8 cellular contexts compared by ENCODE assay signal in genomic region chr22:31210830-31211503, GRCh38. TPM values are rescaled to one million over a fixed set of nuclear protein-coding genes. Genes with fewer than 3 reads are reported as not detected.
DNase-seq lines count a peak whose midpoint lies in the region; ATAC-seq and TF ChIP-seq lines count a peak whose summit lies in the region.

No MANE protein-coding gene starts in this region.

- H3K9me3 ChIP-seq in suprapubic skin (no peaks in the 10 kb centered on the region), hepatocyte (ENCODE audit: low read depth) (no peaks in the 10 kb centered on the region)

- no peak overlapping the region for H3K4me2 ChIP-seq in hepatocyte

- H3K4me1 ChIP-seq in suprapubic skin (peaks cover 54% of the 10 kb centered on the region), hepatocyte (ENCODE audit: insufficient read depth) (peaks cover 6% of the 10 kb centered on the region)

- peak overlapping the region; percentile 85 to 91 (median 89) for H3K4me3 Mint-ChIP-seq in immature natural killer cell

- peaks cover 0 to 7% (median 2%) of the 10 kb centered on the region in 3 donors for H3K27me3 Mint-ChIP-seq in immature natural killer cell (ENCODE audit: low read depth in 3 of 3)

- H3K36me3 ChIP-seq in suprapubic skin (peaks cover 3% of the 10 kb centered on the region), hepatocyte (replicated peaks; ENCODE audit: insufficient read depth, low read depth) (no peaks in the 10 kb centered on the region)

- peak; percentile 47 for DNase-seq in NCI-H146 (lab: John Stamatoyannopoulos, UW)
- no peak for DNase-seq in NCI-H146 treated with DMSO at 0.1 percent for 48 hours (lab: John Stamatoyannopoulos, UW; ENCODE audit: unreplicated experiment)
- DNase-seq in activated CD4-positive, alpha-beta T cell treated with anti-CD3 and anti-CD28 coated beads, Interleukin-2, amount 50 U/mL, for 1 hour = peak; percentile 16
- DNase-seq in immature natural killer cell = no peak
- DNase-seq in suprapubic skin (ENCODE audit: low spot score in 2 of 2) = peak in 1 of 2 donors; percentile 71
- DNase-seq in germinal center (ENCODE audit: low spot score) = no peak
- no peak for DNase-seq in hepatocyte (ENCODE audit: low spot score)

- no peak overlapping the region for H2AFZ ChIP-seq in hepatocyte

- H3K9me2 ChIP-seq in hepatocyte (replicated peaks; ENCODE audit: insufficient read depth) = no peaks in the 10 kb centered on the region

- no peaks in the 10 kb centered on the region for H3K36me3 Mint-ChIP-seq in immature natural killer cell

- H3K27me3 ChIP-seq in suprapubic skin = no peaks in the 10 kb centered on the region
- no peaks in the 10 kb centered on the region for H3K27me3 ChIP-seq in hepatocyte

- H3K4me1 Mint-ChIP-seq in immature natural killer cell = peaks cover 35 to 36% of the 10 kb centered on the region in 2 donors

- no peak for ATAC-seq in esophagus mucosa

- no peak for TF ChIP-seq POLR2A in suprapubic skin (IDR thresholded peaks at IDR 0.05)

- no peaks in the 10 kb centered on the region for H3K9me3 Mint-ChIP-seq in immature natural killer cell

- TF ChIP-seq EP300 in suprapubic skin (IDR thresholded peaks at IDR 0.05) = no peak

- H3K27ac ChIP-seq in suprapubic skin (peak overlapping the region; percentile 64), hepatocyte (no peak overlapping the region)

- TF ChIP-seq CTCF in suprapubic skin (IDR thresholded peaks at IDR 0.05) (no peak), hepatocyte (IDR thresholded peaks at IDR 0.05; ENCODE audit: poor library complexity) (no peak)

- H3K27ac Mint-ChIP-seq in immature natural killer cell = peak overlapping the region; percentile 88 to 96 (median 92)

- H3K4me3 ChIP-seq in suprapubic skin (no peak overlapping the region), hepatocyte (no peak overlapping the region)

- peaks cover 29% of the 10 kb centered on the region for H3K79me2 ChIP-seq in hepatocyte

- 55% methylated on average over 7 of the region's 7 CpGs for WGBS in suprapubic skin
- WGBS in hepatocyte (ENCODE audit: low lambda C conversion rate, missing lambda C conversion rate) = 65% methylated on average over 7 of the region's 7 CpGs

- no peaks in the 10 kb centered on the region for H4K20me1 ChIP-seq in hepatocyte (ENCODE audit: insufficient read depth, poor library complexity, severe bottlenecking)

RNA-seq across cellular contexts. Expression of gene LIMK2, which starts 1.1 kb away (rescaled TPM):
- 10 to 100 TPM in 1 of 3 donors, 1 to 10 TPM in 2; 4.0 to 12.9 (median 6.2) TPM for polyA plus RNA-seq in immature natural killer cell
- 100 to 1,000 TPM; 103 to 229 (median 188) TPM for total RNA-seq in suprapubic skin
- total RNA-seq in hepatocyte = 33.0 and 45.9 TPM in 2 replicates
- 49.9 and 52.6 TPM in 2 replicates for polyA plus RNA-seq in hepatocyte
- 88.0 TPM for total RNA-seq in esophagus mucosa

RNA-seq across cellular contexts. Expression of gene RNF185, which starts 51.0 kb away (rescaled TPM):
- polyA plus RNA-seq in immature natural killer cell = 10 to 100 TPM; 12.8 to 27.3 (median 20.1) TPM
- total RNA-seq in suprapubic skin = 10 to 100 TPM; 36.0 to 41.9 (median 38.9) TPM
- total RNA-seq in hepatocyte = 48.0 and 49.3 TPM in 2 replicates
- 43.2 and 46.5 TPM in 2 replicates for polyA plus RNA-seq in hepatocyte
- total RNA-seq in esophagus mucosa = 23.4 TPM

Comparison
In these comparisons a context has a peak if more than half of its experiments do, and no peak if none do; other contexts are left out.
1. DNase-seq: peak in NCI-H146 (single experiment) and activated CD4-positive, alpha-beta T cell treated with anti-CD3 and anti-CD28 coated beads, Interleukin-2, amount 50 U/mL, for 1 hour (single experiment); none in NCI-H146 treated with DMSO at 0.1 percent for 48 hours (single experiment), immature natural killer cell (0 of 3), germinal center (single experiment) and hepatocyte (single experiment).